ENCODE assay signal across 20 cellular contexts in the genomic region with DNA sequence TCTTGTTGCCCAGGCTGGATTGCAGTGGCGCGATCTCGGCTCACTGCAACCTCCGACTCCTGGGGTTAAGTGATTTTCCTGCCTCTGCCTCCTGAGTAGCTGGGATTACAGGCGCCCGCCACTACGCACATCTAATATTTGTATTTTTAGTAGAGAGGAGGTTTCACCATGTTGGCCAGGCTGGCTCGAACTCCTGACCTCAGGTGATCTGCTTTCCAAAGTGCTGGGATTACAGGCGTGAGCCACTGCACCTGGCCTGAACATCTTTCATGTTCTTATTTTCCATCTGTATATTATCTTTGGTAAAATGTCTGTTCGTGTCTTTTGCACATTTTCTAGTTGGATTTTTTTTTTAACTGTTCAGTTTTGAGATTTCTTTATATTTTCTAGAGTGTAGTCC. TPM values are rescaled to one million over a fixed set of nuclear protein-coding genes. Genes with fewer than 3 reads are reported as not detected.
"Had no signal": no experiment of that assay in that cellular context is flagged by ENCODE, and none has a peak within 500 bp of the region (broad histone marks: within the 10 kb centered on the region; RNA-seq: fewer than 3 reads in every experiment).

No MANE protein-coding gene starts in this region.

RNA-seq across cellular contexts. Expression of gene DUSP21, which starts 46.9 kb away (rescaled TPM):
- total RNA-seq: naive thymus-derived CD8-positive, alpha-beta T cell; omental fat pad; osteocyte; pancreas; posterior vena cava; pulmonary artery endothelial cell; right atrium auricular region; sciatic nerve; smooth muscle cell; spleen; stomach; subcutaneous adipose tissue; temporal lobe; thoracic aorta; thyroid gland; tibial nerve; upper lobe of left lung; ureter; vagina had no signal
- polyA plus RNA-seq: naive thymus-derived CD8-positive, alpha-beta T cell; neural cell; pancreas; smooth muscle cell; spleen; stomach had no signal
